Comparison of ENCODE assay signal across 27 cellular contexts in the genomic region with DNA sequence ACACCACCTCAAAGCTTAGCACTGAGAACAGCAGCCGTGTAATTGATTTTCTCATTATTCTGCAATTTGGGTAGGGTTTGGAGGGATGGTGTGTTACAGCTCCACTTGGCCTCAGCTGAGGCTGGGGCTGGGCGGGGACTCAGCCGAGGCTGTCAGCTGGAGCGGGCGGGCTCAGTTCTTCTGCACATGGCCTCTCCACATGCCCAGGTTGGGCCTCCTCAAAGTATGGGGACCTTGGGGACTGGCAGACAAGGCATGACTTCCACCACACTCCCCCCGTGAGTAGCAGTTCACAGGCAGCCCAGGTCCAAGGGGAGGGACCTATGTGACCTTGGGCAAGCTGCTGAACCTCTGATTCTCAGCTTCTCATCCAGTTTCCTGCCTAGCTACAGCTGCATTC.
"Had no signal": no experiment of that assay in that cellular context is flagged by ENCODE, and none has a peak within 500 bp of the region (broad histone marks: within the 10 kb centered on the region; RNA-seq: fewer than 3 reads in every experiment).

No MANE protein-coding gene starts in this region.

- H3K36me3 Mint-ChIP-seq: immature natural killer cell; natural killer cell treated with Interleukin-12 subunit alpha and Interleukin-12 subunit beta and Interleukin-15 and Interleukin-18, amount 100 ng/mL, for 72 hours; neural progenitor cell; stimulated activated naive B cell treated with anti-CD40 and anti-IgM and Interleukin-4, amounts not matched to agents 10 μg/mL and 1 μg/mL and 100 μg/mL, for 72 hours had no signal

- H3K9me3 Mint-ChIP-seq: central memory CD8-positive, alpha-beta T cell; natural killer cell treated with Interleukin-12 subunit alpha and Interleukin-12 subunit beta and Interleukin-15 and Interleukin-18, amount 100 ng/mL, for 72 hours; stimulated activated naive B cell treated with anti-CD40 and anti-IgM and Interleukin-4, amounts not matched to agents 10 μg/mL and 1 μg/mL and 100 μg/mL, for 72 hours; stimulated activated naive CD8-positive, alpha-beta T cell treated with anti-CD3 and anti-CD28 coated beads, Interleukin-15, Interleukin-2, amounts not matched to agents 100 ng/mL and 50 ng/mL, for 24 hours had no signal

- H3K36me3 ChIP-seq: esophagus muscularis mucosa, gastroesophageal sphincter, neural progenitor cell, ovary, thoracic aorta, tibial nerve, upper lobe of right lung, uterus had no signal

- FAIRE-seq: endothelial cell of umbilical vein had no signal

- H3K27ac ChIP-seq: coronary artery, esophagus muscularis mucosa, foreskin keratinocyte, gastroesophageal sphincter, neural progenitor cell, ovary, psoas muscle, skin epidermis, thoracic aorta, tibial nerve, upper lobe of right lung, uterus had no signal

- H3K27me3 ChIP-seq: esophagus muscularis mucosa, foreskin keratinocyte, gastroesophageal sphincter, ovary, uterus had no signal

- H3K9me3 ChIP-seq: esophagus muscularis mucosa, gastroesophageal sphincter, ovary, psoas muscle, thoracic aorta, tibial nerve, upper lobe of right lung, uterus had no signal

- H3K4me1 Mint-ChIP-seq: central memory CD8-positive, alpha-beta T cell; immature natural killer cell; stimulated activated naive B cell treated with anti-CD40 and anti-IgM and Interleukin-4, amounts not matched to agents 10 μg/mL and 1 μg/mL and 100 μg/mL, for 72 hours had no signal

- H3K4me3 Mint-ChIP-seq: central memory CD8-positive, alpha-beta T cell; immature natural killer cell; natural killer cell treated with Interleukin-12 subunit alpha and Interleukin-12 subunit beta and Interleukin-15 and Interleukin-18, amount 100 ng/mL, for 72 hours; neural progenitor cell; stimulated activated naive B cell treated with anti-CD40 and anti-IgM and Interleukin-4, amounts not matched to agents 10 μg/mL and 1 μg/mL and 100 μg/mL, for 72 hours; stimulated activated naive CD8-positive, alpha-beta T cell treated with anti-CD3 and anti-CD28 coated beads, Interleukin-15, Interleukin-2, amounts not matched to agents 100 ng/mL and 50 ng/mL, for 24 hours had no signal

- H3K9ac ChIP-seq: neural progenitor cell had no signal

- H3K27ac Mint-ChIP-seq: immature natural killer cell; natural killer cell treated with Interleukin-12 subunit alpha and Interleukin-12 subunit beta and Interleukin-15 and Interleukin-18, amount 100 ng/mL, for 72 hours; neural progenitor cell; stimulated activated naive B cell treated with anti-CD40 and anti-IgM and Interleukin-4, amounts not matched to agents 10 μg/mL and 1 μg/mL and 100 μg/mL, for 72 hours; stimulated activated naive CD8-positive, alpha-beta T cell treated with anti-CD3 and anti-CD28 coated beads, Interleukin-15, Interleukin-2, amounts not matched to agents 100 ng/mL and 50 ng/mL, for 24 hours had no signal

- H3K4me3 ChIP-seq: coronary artery, esophagus muscularis mucosa, gastroesophageal sphincter, neural progenitor cell, ovary, psoas muscle, skin epidermis, thoracic aorta, tibial nerve, upper lobe of right lung, uterus had no signal

- ATAC-seq: foreskin keratinocyte; gastroesophageal sphincter; psoas muscle; right cardiac atrium; stimulated activated naive B cell treated with anti-CD40 and anti-IgM and Interleukin-4, amounts not matched to agents 10 μg/mL and 1 μg/mL and 100 μg/mL, for 72 hours; upper lobe of right lung had no signal

- H3K4me1 ChIP-seq: foreskin keratinocyte, psoas muscle, uterus had no signal

- DNase-seq: dermis blood vessel endothelial cell; effector memory CD4-positive, alpha-beta T cell; foreskin keratinocyte; hypothalamus; immature natural killer cell; islet precursor cell; mammary epithelial cell; nucleus accumbens; ovary; psoas muscle; stimulated activated CD4-positive, alpha-beta T cell treated with anti-CD3 and anti-CD28 coated beads, Interleukin-15, amount 100 ng/mL, for 24 hours; stimulated activated CD4-positive, alpha-beta T cell treated with anti-CD3 and anti-CD28 coated beads, Interleukin-2, amount 100 ng/mL, for 48 hours; stimulated activated naive B cell treated with anti-CD40 and anti-IgM and Interleukin-4, amounts not matched to agents 10 μg/mL and 1 μg/mL and 100 μg/mL, for 72 hours; upper lobe of right lung; uterus had no signal
